ENCODE assay signal across 8 cellular contexts in the genomic region with DNA sequence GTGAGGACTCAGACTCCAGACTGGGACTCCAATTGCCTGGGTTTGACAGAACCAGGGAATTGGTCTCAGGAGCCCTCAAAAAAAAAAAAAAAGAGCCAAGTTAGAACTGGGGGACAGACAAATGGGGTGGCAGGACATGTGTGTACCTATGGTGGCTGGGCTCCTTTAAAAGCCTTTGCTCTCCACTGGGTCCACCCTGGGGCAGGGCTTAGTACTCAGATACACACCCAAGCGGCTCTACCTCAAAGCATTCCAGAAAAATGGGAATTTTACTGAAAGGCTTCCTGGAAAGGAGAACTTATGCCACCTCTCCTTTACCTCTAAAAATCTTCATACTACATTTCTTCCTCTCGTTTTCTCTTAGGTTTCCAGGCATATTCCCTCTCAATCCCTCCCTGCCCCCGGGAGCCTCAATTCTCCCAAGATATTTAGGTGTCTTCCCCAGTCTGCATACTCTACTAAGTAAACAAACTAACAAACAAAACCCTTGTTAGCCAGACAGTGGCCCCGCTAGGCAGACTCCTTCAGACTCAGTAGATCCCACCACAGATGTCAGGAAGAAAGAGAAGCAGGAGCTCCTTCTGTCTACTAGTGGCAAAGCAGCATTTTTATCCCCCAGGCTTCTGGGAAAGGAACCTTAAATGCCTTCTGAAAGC. TPM values are rescaled to one million over a fixed set of nuclear protein-coding genes. Genes with fewer than 3 reads are reported as not detected.
A peak's percentile ranks its signal among the peaks of the same experiment; 100 is the strongest.
DNase-seq lines count a peak whose midpoint lies in the region; ATAC-seq and TF ChIP-seq lines count a peak whose summit lies in the region.

No MANE protein-coding gene starts in this region.

- DNase-seq in GM23338 (ENCODE audit: low spot score) (peak; percentile 9), WERI-Rb-1 (no peak), right cardiac atrium (no peak), posterior vena cava (ENCODE audit: low spot score) (no peak), hypothalamus (lab: John Stamatoyannopoulos, UW) (no peak), NCI-H2196 treated with DMSO at 0.1 percent for 48 hours (lab: John Stamatoyannopoulos, UW; ENCODE audit: unreplicated experiment) (no peak)
- no peak for DNase-seq in stimulated activated naive CD4-positive, alpha-beta T cell treated with Interleukin-2 at 50 U/mL for 16 hours (lab: John Stamatoyannopoulos, UW)

- H3K4me1 ChIP-seq in GM23338 (ENCODE audit: insufficient read depth) (peaks cover 7% of the 10 kb centered on the region), right cardiac atrium (ENCODE audit: control insufficient read depth, insufficient read depth, low read length) (peaks cover 5% of the 10 kb centered on the region), skeletal muscle tissue (ENCODE audit: control insufficient read depth in 3 of 3, insufficient read depth in 3 of 3, low read length in 3 of 3) (peaks cover 30 to 35% (median 30%) of the 10 kb centered on the region in 3 donors)

- H3K9me3 Mint-ChIP-seq in GM23338: no peaks in the 10 kb centered on the region

- TF ChIP-seq CTCF in GM23338 (conservative IDR thresholded peaks at IDR 0.05; ENCODE audit: low read depth in 2 of 2): no peak
- no peak for TF ChIP-seq CTCF in WERI-Rb-1 (IDR thresholded peaks at IDR 0.05; ENCODE audit: low read depth, low read length)

- H3K27ac ChIP-seq in GM23338 (ENCODE audit: low read depth) (no peak overlapping the region), WERI-Rb-1 (peak overlapping the region; percentile 94), right cardiac atrium (ENCODE audit: low read length) (peak overlapping the region; percentile 98), skeletal muscle tissue (ENCODE audit: low read depth, low read length) (peak overlapping the region; percentile 96)

- WGBS in right cardiac atrium: 35% methylated on average over 4 of the region's 4 CpGs

- peaks cover 13% of the 10 kb centered on the region for H3K27me3 Mint-ChIP-seq in GM23338 (ENCODE audit: insufficient read depth, low read depth, poor library complexity)

- H4K20me1 ChIP-seq in GM23338 (replicated peaks; ENCODE audit: insufficient read depth): peaks cover 7% of the 10 kb centered on the region; the same call in 1 of the 2 replicates

- intact Hi-C loops in right cardiac atrium (cut with DNase I) (no loop called here), posterior vena cava (cut with DNase I) (no loop called here)

- H3K79me2 ChIP-seq in GM23338 (replicated peaks; ENCODE audit: insufficient read depth): peaks cover 44% of the 10 kb centered on the region

- no peak overlapping the region for H2AFZ ChIP-seq in GM23338

- H3K27me3 ChIP-seq in GM23338 (ENCODE audit: insufficient read depth) (no peaks in the 10 kb centered on the region), WERI-Rb-1 (ENCODE audit: insufficient read depth, low read depth, severe bottlenecking) (no peaks in the 10 kb centered on the region), right cardiac atrium (ENCODE audit: control insufficient read depth, insufficient read depth) (no peaks in the 10 kb centered on the region), skeletal muscle tissue (ENCODE audit: control insufficient read depth in 3 of 3, insufficient read depth in 3 of 3, low read length in 3 of 3) (no peaks in the 10 kb centered on the region)

- peaks cover 25% of the 10 kb centered on the region for H3K4me1 Mint-ChIP-seq in GM23338

- peak overlapping the region; percentile 80 for H3K4me2 ChIP-seq in GM23338

- ATAC-seq in GM23338 (no peak), right cardiac atrium (no peak)

- H3K9me3 ChIP-seq in WERI-Rb-1 (ENCODE audit: severe bottlenecking): no peaks in the 10 kb centered on the region
- H3K9me3 ChIP-seq in right cardiac atrium (ENCODE audit: control insufficient read depth, low read length): no peaks in the 10 kb centered on the region
- H3K9me3 ChIP-seq in skeletal muscle tissue (ENCODE audit: control insufficient read depth in 3 of 3, low read length in 3 of 3): no peaks in the 10 kb centered on the region

- H3K36me3 Mint-ChIP-seq in GM23338 (ENCODE audit: low read depth): peaks cover 16% of the 10 kb centered on the region

- peak overlapping the region; percentile 96 to 98 (median 98) for H3K9ac ChIP-seq in skeletal muscle tissue (ENCODE audit: low read depth in 1 of 3, low read length in 3 of 3)

- H3K9me2 ChIP-seq in GM23338 (ENCODE audit: insufficient read depth): no peaks in the 10 kb centered on the region

- H3K4me3 ChIP-seq in GM23338: peak overlapping the region; percentile 97
- H3K4me3 ChIP-seq in WERI-Rb-1 (ENCODE audit: low read depth, low read length): peak overlapping the region; percentile 82
- peak overlapping the region; percentile 100 for H3K4me3 ChIP-seq in right cardiac atrium (ENCODE audit: low read length)
- H3K4me3 ChIP-seq in skeletal muscle tissue (ENCODE audit: low read length in 3 of 3): peak overlapping the region; percentile 89 to 98 (median 97)

- peak overlapping the region; percentile 47; the same call in 1 of the 2 replicates for H3K27ac Mint-ChIP-seq in GM23338

- H3K4me3 Mint-ChIP-seq in GM23338: peak overlapping the region; percentile 95

- no peaks in the 10 kb centered on the region for H3K36me3 ChIP-seq in GM23338 (ENCODE audit: insufficient read depth)
- peaks cover 38% of the 10 kb centered on the region for H3K36me3 ChIP-seq in WERI-Rb-1
- H3K36me3 ChIP-seq in skeletal muscle tissue (ENCODE audit: control insufficient read depth in 3 of 3, insufficient read depth in 3 of 3, low read length in 3 of 3): peaks cover 33 to 37% (median 33%) of the 10 kb centered on the region in 3 donors

- H3F3A ChIP-seq in GM23338 (replicated peaks; ENCODE audit: low read depth): peaks cover 7% of the 10 kb centered on the region; the same call in 1 of the 2 replicates

RNA-seq across cellular contexts. Expression of a gene that starts 0.8 kb away (rescaled TPM):
- 46.4 and 61.1 TPM in 2 replicates for total RNA-seq in GM23338 (2014; rRNA removed; shearing (Covaris generic))
- polyA plus RNA-seq in GM23338 (2016; fragmentation: Nextera tagmentation; extraction: Ambion mirVana) (12.4 and 12.5 TPM in 2 replicates), right cardiac atrium (25.7 TPM)
- total RNA-seq in right cardiac atrium (10 to 100 TPM; 28.2 to 39.2 (median 30.5) TPM), skeletal muscle tissue (16.2 TPM), posterior vena cava (10 to 100 TPM; 41.9 to 48.6 TPM)

RNA-seq across cellular contexts. Expression of a gene that starts 1.4 kb away (rescaled TPM):
- total RNA-seq in GM23338 (2014; rRNA removed; shearing (Covaris generic)): 19.4 and 23.5 TPM in 2 replicates
- polyA plus RNA-seq in GM23338 (2016; fragmentation: Nextera tagmentation; extraction: Ambion mirVana): 23.6 and 28.4 TPM in 2 replicates
- 10 to 100 TPM; 20.6 to 23.8 (median 22.3) TPM for total RNA-seq in right cardiac atrium
- 8.0 TPM for polyA plus RNA-seq in right cardiac atrium
- total RNA-seq in skeletal muscle tissue: 8.9 TPM
- total RNA-seq in posterior vena cava: 10 to 100 TPM; 24.8 to 25.7 TPM

RNA-seq across cellular contexts. Expression of a gene that starts 31.9 kb away (rescaled TPM):
- 130 and 138 TPM in 2 replicates for total RNA-seq in GM23338 (2014; rRNA removed; shearing (Covaris generic))
- 86.8 TPM in 2 replicates for polyA plus RNA-seq in GM23338 (2016; fragmentation: Nextera tagmentation; extraction: Ambion mirVana)
- 1,000 to 10,000 TPM in 1 of 4 donors, 100 to 1,000 TPM in 3; 414 to 1,307 (median 766) TPM for total RNA-seq in right cardiac atrium
- polyA plus RNA-seq in right cardiac atrium: 987 TPM
- total RNA-seq in skeletal muscle tissue: 103 TPM
- total RNA-seq in posterior vena cava: 1,000 to 10,000 TPM; 5,409 to 9,264 TPM

RNA-seq across cellular contexts. Expression of a gene that starts 52.6 kb away (rescaled TPM):
- 11.3 and 12.1 TPM in 2 replicates for total RNA-seq in GM23338 (2014; rRNA removed; shearing (Covaris generic))
- polyA plus RNA-seq in GM23338 (2016; fragmentation: Nextera tagmentation; extraction: Ambion mirVana): 7.5 and 9.2 TPM in 2 replicates
- total RNA-seq in right cardiac atrium: 10 to 100 TPM; 34.6 to 57.4 (median 40.8) TPM
- polyA plus RNA-seq in right cardiac atrium: 28.6 TPM
- total RNA-seq in skeletal muscle tissue: 16.2 TPM
- 10 to 100 TPM; 39.2 to 49.5 TPM for total RNA-seq in posterior vena cava

Comparison
In these comparisons a context has a peak if more than half of its experiments do, and no peak if none do; other contexts are left out.
1. RNA of a gene that starts 31.9 kb away (total RNA-seq): 5,409 to 9,264 TPM in posterior vena cava; 414 to 1,307 TPM in right cardiac atrium, 130 to 138 TPM in GM23338 and 103 TPM in skeletal muscle tissue (single experiment); every median in the first group is over 4 times any median in the second.
2. Peak in every context shown above with its lines, with median percentiles within 50 percentile points of each other: H3K4me3 ChIP-seq.